In genomic region chr22:18522762-18523161, GRCh38 we compare ENCODE assay signal across 21 cellular contexts. TPM values are rescaled to one million over a fixed set of nuclear protein-coding genes. Genes with fewer than 3 reads are reported as not detected.
"Had no signal": no experiment of that assay in that cellular context is flagged by ENCODE, and none has a peak within 500 bp of the region (broad histone marks: within the 10 kb centered on the region; RNA-seq: fewer than 3 reads in every experiment).

No MANE protein-coding gene starts in this region.

RNA-seq across cellular contexts. Expression of gene GGTLC3, which starts 4.8 kb away (rescaled TPM):
- total RNA-seq: hepatocyte; kidney epithelial cell; left cardiac atrium; left colon; left lobe of liver; left ventricle myocardium inferior; left ventricle myocardium superior; liver; lower leg skin; lung microvascular endothelial cell; mammary epithelial cell; mesenteric fat pad; mesothelial cell of epicardium; mononuclear cell; mucosa of descending colon; mucosa of gallbladder; myocyte; naive thymus-derived CD4-positive, alpha-beta T cell; naive thymus-derived CD8-positive, alpha-beta T cell had no signal
- polyA plus RNA-seq: hepatocyte; immature natural killer cell; keratinocyte; liver; mammary epithelial cell; naive thymus-derived CD4-positive, alpha-beta T cell had no signal

RNA-seq across cellular contexts. Expression of gene TMEM191B, which starts 4.8 kb away (rescaled TPM):
- total RNA-seq: lung microvascular endothelial cell had no signal
